ENCODE assay signal across 27 cellular contexts in the genomic region with DNA sequence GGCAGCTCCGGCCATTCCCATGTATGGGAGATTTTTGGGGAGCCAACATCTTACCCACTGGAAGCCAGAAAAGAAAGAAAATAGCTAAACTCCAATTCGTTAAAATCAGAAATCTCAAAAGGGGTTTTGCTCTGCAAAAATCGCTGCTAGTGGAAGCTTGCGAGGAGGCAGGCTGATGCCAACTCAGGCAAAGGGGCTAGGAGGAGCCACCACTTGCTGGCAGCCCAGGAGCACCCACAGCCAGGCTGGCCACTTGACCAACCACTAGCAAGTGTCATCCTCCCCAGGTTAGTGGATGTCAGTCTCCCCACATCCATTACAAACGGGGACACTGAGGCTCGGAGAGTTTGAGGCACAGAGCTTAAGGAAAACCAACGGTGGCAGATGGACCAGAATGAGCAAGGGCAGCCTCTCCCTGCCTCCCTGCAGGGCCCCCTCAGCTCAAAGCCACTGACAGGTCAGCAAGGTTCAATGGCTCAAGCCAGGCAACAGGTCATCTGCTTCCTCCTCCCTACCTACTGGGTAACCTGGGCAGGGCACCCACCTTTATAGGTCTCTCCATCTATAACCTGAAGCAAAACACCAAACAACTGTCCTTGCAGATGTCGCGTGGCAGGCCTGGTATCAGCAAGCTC. TPM values are rescaled to one million over a fixed set of nuclear protein-coding genes. Genes with fewer than 3 reads are reported as not detected.
A peak's percentile ranks its signal among the peaks of the same experiment; 100 is the strongest.
DNase-seq lines count a peak whose midpoint lies in the region; ATAC-seq and TF ChIP-seq lines count a peak whose summit lies in the region.
"Had no signal": no experiment of that assay in that cellular context is flagged by ENCODE, and none has a peak within 500 bp of the region (broad histone marks: within the 10 kb centered on the region; RNA-seq: fewer than 3 reads in every experiment).

No MANE protein-coding gene starts in this region.

- H3K9me2 ChIP-seq in SU-DHL-6 (replicated peaks; ENCODE audit: insufficient read depth, low read length): no peaks in the 10 kb centered on the region

- H3K79me2 ChIP-seq in SU-DHL-6 (ENCODE audit: insufficient read depth, low read length): no peaks in the 10 kb centered on the region

- ATAC-seq in HG03097 (IDR thresholded peaks at IDR 0.05; ENCODE audit: low FRiP score, unreplicated experiment) (peak; percentile 2), psoas muscle (no peak), GM21423 (IDR thresholded peaks at IDR 0.05; ENCODE audit: unreplicated experiment) (no peak), HG03159 (IDR thresholded peaks at IDR 0.05; ENCODE audit: unreplicated experiment) (no peak)
- ATAC-seq: esophagus mucosa, foreskin keratinocyte, T-helper 17 cell had no signal

- H2AFZ ChIP-seq in SU-DHL-6 (ENCODE audit: low read depth, low read length, severe bottlenecking): no peak overlapping the region

- peak overlapping the region; percentile 94 for H3K27ac ChIP-seq in SU-DHL-6 (ENCODE audit: low read depth, low read length)
- H3K27ac ChIP-seq in psoas muscle: peak overlapping the region; percentile 96
- H3K27ac ChIP-seq: breast epithelium, colonic mucosa, foreskin keratinocyte, right lobe of liver, thyroid gland had no signal

- H3K9me3 ChIP-seq in SU-DHL-6 (ENCODE audit: insufficient read depth, low read length) (no peaks in the 10 kb centered on the region), psoas muscle (no peaks in the 10 kb centered on the region)
- H3K9me3 ChIP-seq: breast epithelium, colonic mucosa, left lung, right lobe of liver, thyroid gland had no signal

- H3K36me3 ChIP-seq in SU-DHL-6 (ENCODE audit: low read length) (no peaks in the 10 kb centered on the region), psoas muscle (ENCODE audit: insufficient read depth in 1 of 2, low read depth in 1 of 2) (no peaks in the 10 kb centered on the region)
- H3K36me3 ChIP-seq: breast epithelium, colonic mucosa, left lung, right lobe of liver, thyroid gland had no signal

- no peak for DNase-seq in psoas muscle
- DNase-seq in T-helper 1 cell: no peak
- no peak for DNase-seq in cerebellar cortex (ENCODE audit: low spot score)
- DNase-seq: activated CD8-positive, alpha-beta memory T cell treated with anti-CD3 and anti-CD28 coated beads for 24 hours; activated naive CD4-positive, alpha-beta T cell; activated T-cell treated with anti-CD3 and anti-CD28 coated beads, Interleukin-2, amount 50 U/mL, for 24 hours; Calu3; colonic mucosa; foreskin keratinocyte; hippocampal formation; left lung; NCI-H1436; NCI-H510A; nephron progenitor cell; right lobe of liver; stimulated activated CD4-positive, alpha-beta T cell treated with anti-CD3 and anti-CD28 coated beads, Interleukin-15, amount 100 ng/mL, for 24 hours; stimulated activated naive CD8-positive, alpha-beta T cell treated with anti-CD3 and anti-CD28 coated beads, Interleukin-15, amount 100 ng/mL, for 72 hours; T-helper 17 cell; thyroid gland had no signal

- peaks cover 85% of the 10 kb centered on the region for H3K4me1 ChIP-seq in psoas muscle
- H3K4me1 ChIP-seq: breast epithelium, colonic mucosa, foreskin keratinocyte, left lung, right lobe of liver, thyroid gland had no signal

- TF ChIP-seq CTCF in SU-DHL-6 (IDR thresholded peaks at IDR 0.05; ENCODE audit: insufficient read depth, low read length, poor library complexity, severe bottlenecking): no peak
- no peak for TF ChIP-seq CTCF in psoas muscle (IDR thresholded peaks at IDR 0.05)

- peak overlapping the region; percentile 39; the same call in 1 of the 2 replicates for H3K9ac ChIP-seq in SU-DHL-6 (ENCODE audit: low read length)

- H3K4me3 ChIP-seq in GM08714 (ENCODE audit: low read length) (peak overlapping the region; percentile 51; the same call in 1 of the 2 replicates), SU-DHL-6 (ENCODE audit: insufficient read depth, low read length, poor library complexity, severe bottlenecking) (peak overlapping the region; percentile 21), psoas muscle (peak overlapping the region; percentile 49)
- H3K4me3 ChIP-seq: breast epithelium, colonic mucosa, left lung, right lobe of liver, thyroid gland had no signal

- peaks cover 13% of the 10 kb centered on the region for H3F3A ChIP-seq in SU-DHL-6 (ENCODE audit: insufficient read depth)

- H3K27me3 ChIP-seq in SU-DHL-6 (ENCODE audit: low read length) (no peaks in the 10 kb centered on the region), psoas muscle (ENCODE audit: insufficient read depth in 3 of 3, low read length in 2 of 3) (no peaks in the 10 kb centered on the region)
- H3K27me3 ChIP-seq: colonic mucosa, left lung, right lobe of liver, thyroid gland had no signal

- peak overlapping the region; percentile 59 for H3K4me2 ChIP-seq in SU-DHL-6 (ENCODE audit: low read depth, low read length, poor library complexity, severe bottlenecking)

- intact Hi-C loops in psoas muscle (cut with DNase I): no loop called here

- H4K20me1 ChIP-seq in SU-DHL-6 (ENCODE audit: low read depth, low read length): no peaks in the 10 kb centered on the region

- 63 to 77% (median 68%) methylated on average over 9 of the region's 9 CpGs for WGBS in psoas muscle, 3 donors

RNA-seq across cellular contexts. Expression of gene KCNN3, which starts 10.8 kb away (rescaled TPM):
- 10 to 100 TPM; 11.8 to 60.9 (median 17.4) TPM for total RNA-seq in psoas muscle
- 1 to 10 TPM; 2.5 to 7.5 (median 3.7) TPM for polyA plus RNA-seq in psoas muscle
- total RNA-seq: Calu3 had no signal
- polyA plus RNA-seq: CD14-positive monocyte, foreskin keratinocyte had no signal
